1 cellular context compared by ENCODE assay signal in genomic region chr5:138468133-138468965, GRCh38.
A peak's percentile ranks its signal among the peaks of the same experiment; 100 is the strongest.
TF ChIP-seq lines count a peak whose summit lies in the region.

No MANE protein-coding gene starts in this region.

TF ChIP-seq in K562, 482 proteins besides CTCF, POLR2A, EP300 and RAD21 (continued from another document and continues in another):
- TF ChIP-seq STAT5A (IDR thresholded peaks at IDR 0.05; ENCODE audit: borderline replicate concordance, low read length) (peak; percentile 25; the same call in 1 of the 2 replicates), U2AF1 (optimal IDR thresholded peaks at IDR 0.05; ENCODE audit: low read depth, low read length) (peak; percentile 76), ZNF76 (CRISPR knock-in tag; IDR thresholded peaks at IDR 0.05; ENCODE audit: borderline replicate concordance) (no peak), SMARCB1 (IDR thresholded peaks at IDR 0.05; ENCODE audit: insufficient read length, low read depth) (no peak), SMAD1 (IDR thresholded peaks at IDR 0.05; ENCODE audit: low read depth, low read length, partially characterized antibody) (peak; percentile 68), POLR2AphosphoS5 (IDR thresholded peaks at IDR 0.05; ENCODE audit: control insufficient read depth, insufficient read depth, low read depth, low read length) (peak; percentile 79), TOE1 (IDR thresholded peaks at IDR 0.05; ENCODE audit: borderline replicate concordance) (no peak), TOE1 (CRISPR knock-in tag; IDR thresholded peaks at IDR 0.05; ENCODE audit: borderline replicate concordance, low read depth) (no peak), SRF (CRISPR knock-in tag; IDR thresholded peaks at IDR 0.05) (no peak), CHD1 (IDR thresholded peaks at IDR 0.05; ENCODE audit: low read length) (peak; percentile 37), BACH1 (tag; IDR thresholded peaks at IDR 0.05) (0 out of 2 replicates have a peak, but pooled peaks have one; percentile 13), FIP1L1 (IDR thresholded peaks at IDR 0.05; ENCODE audit: low read depth, low read length, poor library complexity, severe bottlenecking) (no peak), NFE2 (IDR thresholded peaks at IDR 0.05; ENCODE audit: low read depth) (no peak), CC2D1A (IDR thresholded peaks at IDR 0.05) (0 out of 2 replicates have a peak, but pooled peaks have one; percentile 11), HEY1 (CRISPR knock-in tag; IDR thresholded peaks at IDR 0.05; ENCODE audit: borderline replicate concordance) (no peak), TFAP4 (CRISPR knock-in tag; IDR thresholded peaks at IDR 0.05; ENCODE audit: borderline replicate concordance) (no peak), MLLT1 (IDR thresholded peaks at IDR 0.05) (peak; percentile 33 to 65; a peak in 1 of 4 replicates), HSF4 (CRISPR knock-in tag; IDR thresholded peaks at IDR 0.05; ENCODE audit: borderline replicate concordance) (no peak), TEAD1 (CRISPR knock-in tag; IDR thresholded peaks at IDR 0.05) (0 out of 4 replicates have a peak, but pooled peaks of 1 of the 2 experiments have one; percentile 51), ZBED1 (IDR thresholded peaks at IDR 0.05) (peak; percentile 81; the same call in 1 of the 2 replicates), YBX1 (IDR thresholded peaks at IDR 0.05) (no peak), NFE2L1 (tag; IDR thresholded peaks at IDR 0.05; ENCODE audit: borderline replicate concordance, low read depth) (no peak), NBN (IDR thresholded peaks at IDR 0.05; ENCODE audit: low read depth) (peak; percentile 67; the same call in 1 of the 2 replicates), ZNF584 (CRISPR knock-in tag; IDR thresholded peaks at IDR 0.05; ENCODE audit: low read depth) (no peak), LCOR (CRISPR knock-in tag; IDR thresholded peaks at IDR 0.05) (no peak; the same call in 1 of the 2 replicates), HIVEP1 (CRISPR knock-in tag; IDR thresholded peaks at IDR 0.05) (no peak), MTA3 (IDR thresholded peaks at IDR 0.05; ENCODE audit: borderline replicate concordance) (peak; percentile 72), RBM39 (optimal IDR thresholded peaks at IDR 0.05; ENCODE audit: low read depth, low read length) (peak; percentile 17), RNF219 (CRISPR knock-in tag; IDR thresholded peaks at IDR 0.05) (no peak), ZFP36 (IDR thresholded peaks at IDR 0.05; ENCODE audit: low read depth, low read length, partially characterized antibody) (no peak), THRAP3 (IDR thresholded peaks at IDR 0.05; ENCODE audit: borderline replicate concordance) (no peak), SREBF1 (IDR thresholded peaks at IDR 0.05; ENCODE audit: borderline replicate concordance, low read depth, low read length) (no peak), E2F6 (IDR thresholded peaks at IDR 0.05; ENCODE audit: borderline replicate concordance in 1 of 2, extremely low read depth in 1 of 2, insufficient read depth in 1 of 2, insufficient read length in 1 of 2, low read depth in 1 of 2, low read length in 1 of 2, poor library complexity in 1 of 2, severe bottlenecking in 1 of 2) (no peak), MEF2A (IDR thresholded peaks at IDR 0.05; ENCODE audit: control insufficient read depth, low read depth, low read length) (peak; percentile 31; the same call in 1 of the 2 replicates), HNRNPK (IDR thresholded peaks at IDR 0.05; ENCODE audit: low read depth, low read length, poor library complexity, severe bottlenecking) (peak; percentile 94)
- TF ChIP-seq, protein P1, sequence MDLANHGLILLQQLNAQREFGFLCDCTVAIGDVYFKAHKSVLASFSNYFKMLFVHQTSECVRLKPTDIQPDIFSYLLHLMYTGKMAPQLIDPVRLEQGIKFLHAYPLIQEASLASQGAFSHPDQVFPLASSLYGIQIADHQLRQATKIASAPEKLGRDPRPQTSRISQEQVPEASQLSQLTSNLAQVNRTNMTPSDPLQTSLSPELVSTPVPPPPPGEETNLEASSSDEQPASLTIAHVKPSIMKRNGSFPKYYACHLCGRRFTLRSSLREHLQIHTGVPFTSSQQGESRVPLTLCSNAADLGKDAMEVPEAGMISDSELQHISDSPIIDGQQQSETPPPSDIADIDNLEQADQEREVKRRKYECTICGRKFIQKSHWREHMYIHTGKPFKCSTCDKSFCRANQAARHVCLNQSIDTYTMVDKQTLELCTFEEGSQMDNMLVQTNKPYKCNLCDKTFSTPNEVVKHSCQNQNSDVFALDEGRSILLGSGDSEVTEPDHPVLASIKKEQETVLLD (IDR thresholded peaks at IDR 0.05): no peak
- TF ChIP-seq, protein P2, sequence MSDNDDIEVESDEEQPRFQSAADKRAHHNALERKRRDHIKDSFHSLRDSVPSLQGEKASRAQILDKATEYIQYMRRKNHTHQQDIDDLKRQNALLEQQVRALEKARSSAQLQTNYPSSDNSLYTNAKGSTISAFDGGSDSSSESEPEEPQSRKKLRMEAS (CRISPR knock-in tag; IDR thresholded peaks at IDR 0.05): no peak
- TF ChIP-seq, protein P3, sequence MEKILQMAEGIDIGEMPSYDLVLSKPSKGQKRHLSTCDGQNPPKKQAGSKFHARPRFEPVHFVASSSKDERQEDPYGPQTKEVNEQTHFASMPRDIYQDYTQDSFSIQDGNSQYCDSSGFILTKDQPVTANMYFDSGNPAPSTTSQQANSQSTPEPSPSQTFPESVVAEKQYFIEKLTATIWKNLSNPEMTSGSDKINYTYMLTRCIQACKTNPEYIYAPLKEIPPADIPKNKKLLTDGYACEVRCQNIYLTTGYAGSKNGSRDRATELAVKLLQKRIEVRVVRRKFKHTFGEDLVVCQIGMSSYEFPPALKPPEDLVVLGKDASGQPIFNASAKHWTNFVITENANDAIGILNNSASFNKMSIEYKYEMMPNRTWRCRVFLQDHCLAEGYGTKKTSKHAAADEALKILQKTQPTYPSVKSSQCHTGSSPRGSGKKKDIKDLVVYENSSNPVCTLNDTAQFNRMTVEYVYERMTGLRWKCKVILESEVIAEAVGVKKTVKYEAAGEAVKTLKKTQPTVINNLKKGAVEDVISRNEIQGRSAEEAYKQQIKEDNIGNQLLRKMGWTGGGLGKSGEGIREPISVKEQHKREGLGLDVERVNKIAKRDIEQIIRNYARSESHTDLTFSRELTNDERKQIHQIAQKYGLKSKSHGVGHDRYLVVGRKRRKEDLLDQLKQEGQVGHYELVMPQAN (IDR thresholded peaks at IDR 0.05; ENCODE audit: borderline replicate concordance): no peak
- TF ChIP-seq, protein P4, sequence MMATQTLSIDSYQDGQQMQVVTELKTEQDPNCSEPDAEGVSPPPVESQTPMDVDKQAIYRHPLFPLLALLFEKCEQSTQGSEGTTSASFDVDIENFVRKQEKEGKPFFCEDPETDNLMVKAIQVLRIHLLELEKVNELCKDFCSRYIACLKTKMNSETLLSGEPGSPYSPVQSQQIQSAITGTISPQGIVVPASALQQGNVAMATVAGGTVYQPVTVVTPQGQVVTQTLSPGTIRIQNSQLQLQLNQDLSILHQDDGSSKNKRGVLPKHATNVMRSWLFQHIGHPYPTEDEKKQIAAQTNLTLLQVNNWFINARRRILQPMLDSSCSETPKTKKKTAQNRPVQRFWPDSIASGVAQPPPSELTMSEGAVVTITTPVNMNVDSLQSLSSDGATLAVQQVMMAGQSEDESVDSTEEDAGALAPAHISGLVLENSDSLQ (IDR thresholded peaks at IDR 0.05): 0 out of 2 replicates have a peak, but pooled peaks have one; percentile 10
- TF ChIP-seq, protein P5, sequence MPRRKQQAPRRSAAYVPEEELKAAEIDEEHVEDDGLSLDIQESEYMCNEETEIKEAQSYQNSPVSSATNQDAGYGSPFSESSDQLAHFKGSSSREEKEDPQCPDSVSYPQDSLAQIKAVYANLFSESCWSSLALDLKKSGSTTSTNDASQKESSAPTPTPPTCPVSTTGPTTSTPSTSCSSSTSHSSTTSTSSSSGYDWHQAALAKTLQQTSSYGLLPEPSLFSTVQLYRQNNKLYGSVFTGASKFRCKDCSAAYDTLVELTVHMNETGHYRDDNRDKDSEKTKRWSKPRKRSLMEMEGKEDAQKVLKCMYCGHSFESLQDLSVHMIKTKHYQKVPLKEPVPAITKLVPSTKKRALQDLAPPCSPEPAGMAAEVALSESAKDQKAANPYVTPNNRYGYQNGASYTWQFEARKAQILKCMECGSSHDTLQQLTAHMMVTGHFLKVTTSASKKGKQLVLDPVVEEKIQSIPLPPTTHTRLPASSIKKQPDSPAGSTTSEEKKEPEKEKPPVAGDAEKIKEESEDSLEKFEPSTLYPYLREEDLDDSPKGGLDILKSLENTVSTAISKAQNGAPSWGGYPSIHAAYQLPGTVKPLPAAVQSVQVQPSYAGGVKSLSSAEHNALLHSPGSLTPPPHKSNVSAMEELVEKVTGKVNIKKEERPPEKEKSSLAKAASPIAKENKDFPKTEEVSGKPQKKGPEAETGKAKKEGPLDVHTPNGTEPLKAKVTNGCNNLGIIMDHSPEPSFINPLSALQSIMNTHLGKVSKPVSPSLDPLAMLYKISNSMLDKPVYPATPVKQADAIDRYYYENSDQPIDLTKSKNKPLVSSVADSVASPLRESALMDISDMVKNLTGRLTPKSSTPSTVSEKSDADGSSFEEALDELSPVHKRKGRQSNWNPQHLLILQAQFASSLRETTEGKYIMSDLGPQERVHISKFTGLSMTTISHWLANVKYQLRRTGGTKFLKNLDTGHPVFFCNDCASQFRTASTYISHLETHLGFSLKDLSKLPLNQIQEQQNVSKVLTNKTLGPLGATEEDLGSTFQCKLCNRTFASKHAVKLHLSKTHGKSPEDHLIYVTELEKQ (CRISPR knock-in tag; IDR thresholded peaks at IDR 0.05): no peak
- TF ChIP-seq, protein P6, sequence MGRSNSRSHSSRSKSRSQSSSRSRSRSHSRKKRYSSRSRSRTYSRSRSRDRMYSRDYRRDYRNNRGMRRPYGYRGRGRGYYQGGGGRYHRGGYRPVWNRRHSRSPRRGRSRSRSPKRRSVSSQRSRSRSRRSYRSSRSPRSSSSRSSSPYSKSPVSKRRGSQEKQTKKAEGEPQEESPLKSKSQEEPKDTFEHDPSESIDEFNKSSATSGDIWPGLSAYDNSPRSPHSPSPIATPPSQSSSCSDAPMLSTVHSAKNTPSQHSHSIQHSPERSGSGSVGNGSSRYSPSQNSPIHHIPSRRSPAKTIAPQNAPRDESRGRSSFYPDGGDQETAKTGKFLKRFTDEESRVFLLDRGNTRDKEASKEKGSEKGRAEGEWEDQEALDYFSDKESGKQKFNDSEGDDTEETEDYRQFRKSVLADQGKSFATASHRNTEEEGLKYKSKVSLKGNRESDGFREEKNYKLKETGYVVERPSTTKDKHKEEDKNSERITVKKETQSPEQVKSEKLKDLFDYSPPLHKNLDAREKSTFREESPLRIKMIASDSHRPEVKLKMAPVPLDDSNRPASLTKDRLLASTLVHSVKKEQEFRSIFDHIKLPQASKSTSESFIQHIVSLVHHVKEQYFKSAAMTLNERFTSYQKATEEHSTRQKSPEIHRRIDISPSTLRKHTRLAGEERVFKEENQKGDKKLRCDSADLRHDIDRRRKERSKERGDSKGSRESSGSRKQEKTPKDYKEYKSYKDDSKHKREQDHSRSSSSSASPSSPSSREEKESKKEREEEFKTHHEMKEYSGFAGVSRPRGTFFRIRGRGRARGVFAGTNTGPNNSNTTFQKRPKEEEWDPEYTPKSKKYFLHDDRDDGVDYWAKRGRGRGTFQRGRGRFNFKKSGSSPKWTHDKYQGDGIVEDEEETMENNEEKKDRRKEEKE (IDR thresholded peaks at IDR 0.05; ENCODE audit: borderline replicate concordance in 1 of 2, control insufficient read depth in 1 of 2, low read depth in 2 of 2, low read length in 1 of 2): peak in 1 of 2 experiments; percentile 93; a peak in 2 of 4 replicates
